20 cellular contexts compared by ENCODE assay signal in the genomic region with DNA sequence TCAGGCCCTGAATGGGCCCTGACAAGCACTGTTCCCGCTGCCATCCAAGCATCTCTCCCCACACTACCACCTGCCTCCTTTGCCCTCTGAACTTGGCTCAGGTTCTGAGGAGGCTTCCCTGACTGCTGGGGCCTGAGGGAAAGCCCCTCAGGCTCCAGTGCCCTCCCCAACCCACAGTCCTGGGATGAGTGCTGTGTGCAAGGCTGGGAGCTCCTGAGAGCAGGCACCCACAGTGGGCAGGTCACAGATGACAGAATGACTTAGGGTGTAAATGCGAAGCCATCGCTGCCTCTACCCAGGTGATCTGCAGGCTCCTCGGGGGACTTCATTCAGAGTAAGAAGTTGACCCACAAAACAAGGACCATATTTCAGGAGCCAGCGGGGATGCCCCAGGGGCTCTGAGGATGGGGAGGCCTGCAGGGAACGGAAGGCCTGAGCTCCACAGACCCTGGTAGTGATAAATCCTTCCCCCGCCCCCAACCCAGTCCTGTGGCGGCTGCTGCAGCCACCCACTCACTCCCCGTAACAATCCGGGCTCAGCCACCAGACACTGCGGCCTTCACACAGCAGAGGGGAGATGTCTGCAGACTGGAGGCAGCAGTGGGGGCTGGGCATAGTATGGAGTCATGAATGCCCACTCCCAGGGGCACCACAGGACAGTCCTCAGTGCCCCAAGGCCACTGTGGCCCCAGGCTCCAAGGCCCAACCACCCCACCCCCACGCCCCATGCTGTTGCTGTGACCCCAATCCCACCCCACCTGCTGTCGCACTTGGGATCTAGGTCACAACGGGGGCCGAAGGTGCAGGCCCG. TPM values are rescaled to one million over a fixed set of nuclear protein-coding genes. Genes with fewer than 3 reads are reported as not detected.
DNase-seq lines count a peak whose midpoint lies in the region; ATAC-seq and TF ChIP-seq lines count a peak whose summit lies in the region.
"Had no signal": no experiment of that assay in that cellular context is flagged by ENCODE, and none has a peak within 500 bp of the region (broad histone marks: within the 10 kb centered on the region; RNA-seq: fewer than 3 reads in every experiment).

No MANE protein-coding gene starts in this region.

- no peak overlapping the region for H3T11ph ChIP-seq in H9 (ENCODE audit: low read length)

- no peak overlapping the region for H3K23ac ChIP-seq in H9 (ENCODE audit: insufficient read length, low read depth, low read length)

- H2BK12ac ChIP-seq in H9 (ENCODE audit: insufficient read length, low read depth, low read length), result no peak overlapping the region

- H3K79me2 ChIP-seq in H9 (ENCODE audit: insufficient read depth, low read length), result no peaks in the 10 kb centered on the region; the same call in 1 of the 2 replicates

- H3K36me3 ChIP-seq in mesodermal cell (ENCODE audit: control insufficient read depth, insufficient read depth, low read length), result peaks cover 14% of the 10 kb centered on the region
- no peaks in the 10 kb centered on the region for H3K36me3 ChIP-seq in gastrocnemius medialis
- H3K36me3 ChIP-seq: left ventricle myocardium inferior, right lobe of liver, thoracic aorta had no signal

- no peak overlapping the region for H4K5ac ChIP-seq in H9 (ENCODE audit: insufficient read length, low read depth, low read length)

- TF ChIP-seq CTCF in H9 (conservative IDR thresholded peaks at IDR 0.05), result no peak
- no peak for TF ChIP-seq CTCF in gastrocnemius medialis (IDR thresholded peaks at IDR 0.05 in 4 of 5, conservative IDR thresholded peaks at IDR 0.05 in 1 of 5)
- no peak for TF ChIP-seq CTCF in HFFc6 (IDR thresholded peaks at IDR 0.05)

- no peak overlapping the region for H2AFZ ChIP-seq in H9 (ENCODE audit: low read length)

- H3K4me1 Mint-ChIP-seq in H9 (peaks cover 45 to 54% of the 10 kb centered on the region in 2 experiments), HFFc6 (ENCODE audit: low read depth) (peaks cover 22% of the 10 kb centered on the region)

- ATAC-seq in gastrocnemius medialis, result no peak
- ATAC-seq in HG02884 (IDR thresholded peaks at IDR 0.05; ENCODE audit: unreplicated experiment), result no peak

- no peaks in the 10 kb centered on the region for H3K27me3 ChIP-seq in H9 (ENCODE audit: insufficient read depth, low read length)
- no peaks in the 10 kb centered on the region for H3K27me3 ChIP-seq in gastrocnemius medialis
- H3K27me3 ChIP-seq: right lobe of liver had no signal

- no peak for TF ChIP-seq POLR2A in gastrocnemius medialis (IDR thresholded peaks at IDR 0.05)

- no peaks in the 10 kb centered on the region for H3K27me3 Mint-ChIP-seq in H9 (ENCODE audit: low read depth)
- H3K27me3 Mint-ChIP-seq in HFFc6 (ENCODE audit: insufficient read depth), result no peaks in the 10 kb centered on the region; the same call in 1 of the 2 replicates
- H3K27me3 Mint-ChIP-seq: natural killer cell treated with Interleukin-12 subunit alpha and Interleukin-12 subunit beta and Interleukin-15 and Interleukin-18, amount 100 ng/mL, for 72 hours had no signal

- H3K9me3 Mint-ChIP-seq in H9 (no peaks in the 10 kb centered on the region), HFFc6 (no peaks in the 10 kb centered on the region)
- H3K9me3 Mint-ChIP-seq: natural killer cell treated with Interleukin-12 subunit alpha and Interleukin-12 subunit beta and Interleukin-15 and Interleukin-18, amount 100 ng/mL, for 72 hours had no signal

- no peaks in the 10 kb centered on the region; a peak in 1 of 7 replicates for H3K36me3 Mint-ChIP-seq in H9 (ENCODE audit: insufficient read depth in 1 of 3, low read depth in 3 of 3)
- H3K36me3 Mint-ChIP-seq in HFFc6 (ENCODE audit: low read depth), result no peaks in the 10 kb centered on the region
- H3K36me3 Mint-ChIP-seq: natural killer cell treated with Interleukin-12 subunit alpha and Interleukin-12 subunit beta and Interleukin-15 and Interleukin-18, amount 100 ng/mL, for 72 hours had no signal

- H3K4me3 ChIP-seq in mesodermal cell (ENCODE audit: extremely low read depth, insufficient read depth, low read length, poor library complexity, severe bottlenecking), result no peak overlapping the region
- no peak overlapping the region for H3K4me3 ChIP-seq in gastrocnemius medialis
- H3K4me3 ChIP-seq: left ventricle myocardium inferior, right lobe of liver, thoracic aorta had no signal

- H3K27ac Mint-ChIP-seq in H9, result peak overlapping the region; percentile 30 to 53 (median 52); a peak in 1 of 7 replicates
- no peak overlapping the region for H3K27ac Mint-ChIP-seq in HFFc6
- H3K27ac Mint-ChIP-seq: B cell; natural killer cell treated with Interleukin-12 subunit alpha and Interleukin-12 subunit beta and Interleukin-15 and Interleukin-18, amount 100 ng/mL, for 72 hours had no signal

- H3K9me3 ChIP-seq in H9 (ENCODE audit: control insufficient read depth, low read depth, low read length), result no peaks in the 10 kb centered on the region
- no peaks in the 10 kb centered on the region for H3K9me3 ChIP-seq in mesodermal cell (ENCODE audit: control insufficient read depth, low read length)
- no peaks in the 10 kb centered on the region for H3K9me3 ChIP-seq in gastrocnemius medialis
- H3K9me3 ChIP-seq: left ventricle myocardium inferior, right lobe of liver, thoracic aorta had no signal

- H3K79me1 ChIP-seq in H9 (ENCODE audit: insufficient read depth, low read depth, low read length, poor library complexity, severe bottlenecking), result no peaks in the 10 kb centered on the region

- no peak overlapping the region for H2AK5ac ChIP-seq in H9 (ENCODE audit: insufficient read length, low read length)

- no peak overlapping the region for H3K9ac ChIP-seq in H9 (ENCODE audit: extremely low read depth, insufficient read length, low read length)

- in situ Hi-C loops in gastrocnemius medialis (cut with MboI; ENCODE audit: low sequenced_read_pairs in 4 of 4), result loop anchor here in 2 of 4 donors (25.0 kb wide), 2 partner anchors 289 to 314 kb away; a partner anchor contains a TSS

- H4K8ac ChIP-seq in H9 (replicated peaks; ENCODE audit: insufficient read length, low read depth, low read length), result no peak overlapping the region

- no peak overlapping the region for H3K4ac ChIP-seq in H9 (ENCODE audit: low read depth, low read length)

- H4K91ac ChIP-seq in H9 (ENCODE audit: insufficient read length, low read depth, low read length), result no peak overlapping the region

- no peak overlapping the region for H3K4me2 ChIP-seq in H9 (ENCODE audit: insufficient read depth, insufficient read length, low read length)

- H3K27ac ChIP-seq in H9 (ENCODE audit: insufficient read length, low read depth, low read length) (no peak overlapping the region), angular gyrus (ENCODE audit: low read depth, low read length) (peak overlapping the region; percentile 37), mesodermal cell (ENCODE audit: low read depth, low read length, severe bottlenecking) (peak overlapping the region; percentile 36), gastrocnemius medialis (peak overlapping the region; percentile 97 to 100 (median 100))
- H3K27ac ChIP-seq: left ventricle myocardium inferior, right lobe of liver, thoracic aorta had no signal

- H3K56ac ChIP-seq in H9 (ENCODE audit: insufficient read length, low read depth, low read length), result no peak overlapping the region

- no peak overlapping the region for H2BK15ac ChIP-seq in H9 (ENCODE audit: low read depth, low read length)

- H3K18ac ChIP-seq in H9 (ENCODE audit: insufficient read length, low read depth, low read length), result no peak overlapping the region

- H3K4me3 Mint-ChIP-seq in H9 (no peak overlapping the region), HFFc6 (no peak overlapping the region)
- H3K4me3 Mint-ChIP-seq: B cell; natural killer cell treated with Interleukin-12 subunit alpha and Interleukin-12 subunit beta and Interleukin-15 and Interleukin-18, amount 100 ng/mL, for 72 hours had no signal

- no peak overlapping the region for H2BK5ac ChIP-seq in H9 (ENCODE audit: insufficient read length, low read length)

- no peak overlapping the region for H2BK20ac ChIP-seq in H9 (ENCODE audit: low read depth, low read length, poor library complexity, severe bottlenecking)

- no peaks in the 10 kb centered on the region for H4K20me1 ChIP-seq in H9 (ENCODE audit: control insufficient read depth, insufficient read depth, insufficient read length)

- DNase-seq in H9 (no peak), gastrocnemius medialis (peak in 1 of 2 donors; percentile 16), HFFc6 (no peak), NCI-H1105 treated with DMSO at 0.1 percent for 48 hours (lab: John Stamatoyannopoulos, UW) (no peak), midbrain (lab: John Stamatoyannopoulos, UW) (no peak)
- DNase-seq: activated CD4-positive, alpha-beta T cell treated with anti-CD3 and anti-CD28 coated beads, Interleukin-2, amount 50 U/mL, for 48 hours; DMS79; left ventricle myocardium inferior; MV-4-11; NCI-H2107; NCI-H748 treated with DMSO at 0.1 percent for 48 hours; stimulated activated CD4-positive, alpha-beta T cell treated with anti-CD3 and anti-CD28 coated beads, Interleukin-2, amount 100 ng/mL, for 48 hours; SW 1271 had no signal

- H3K23me2 ChIP-seq in H9 (ENCODE audit: insufficient read length, low read depth, low read length, poor library complexity, severe bottlenecking), result no peaks in the 10 kb centered on the region

- H2BK120ac ChIP-seq in H9 (ENCODE audit: low read depth, low read length, poor library complexity, severe bottlenecking), result no peak overlapping the region

- peaks cover 2% of the 10 kb centered on the region for H3K4me1 ChIP-seq in H9 (ENCODE audit: insufficient read depth, low read length)
- peaks cover 60% of the 10 kb centered on the region for H3K4me1 ChIP-seq in mesodermal cell (ENCODE audit: control insufficient read depth, insufficient read depth, low read length, poor library complexity, severe bottlenecking)
- peaks cover 95 to 100% of the 10 kb centered on the region in 2 donors for H3K4me1 ChIP-seq in gastrocnemius medialis

- WGBS in H9 (ENCODE audit: extremely low coverage, insufficient read length, low lambda C conversion rate), result no CpG with 5 or more reads among the region's 16 CpGs
- WGBS in mesodermal cell (ENCODE audit: insufficient coverage in 2 of 2), 2 experiments, result 72 to 89% methylated on average over 9 to 15 of the region's 16 CpGs

- H3K14ac ChIP-seq in H9 (ENCODE audit: insufficient read depth, low read length), result no peak overlapping the region

- intact Hi-C loops in gastrocnemius medialis (cut with DNase I; ENCODE audit: low total_unique reads), result no loop called here

RNA-seq across cellular contexts. Expression of a gene that starts 8.9 kb away (rescaled TPM):
- total RNA-seq in H9 (2021) (30.0 and 32.0 TPM in 2 replicates), gastrocnemius medialis (1,000 to 10,000 TPM; 1,150 to 2,167 (median 1,736) TPM)
- 84.2 TPM for polyA plus RNA-seq in mesodermal cell (2013, experiment 1 of 2)
- 78.8 TPM for polyA plus RNA-seq in mesodermal cell (2013, experiment 2 of 2)
- total RNA-seq in HFFc6 (2021; fragmentation: NEBNext Ultra II Directional; extraction: Animal tissue kit (Norgen Biotek cat#: 25700)), result 10 to 100 TPM; 22.6 to 26.1 (median 23.5) TPM

Comparison
In these comparisons a context has a peak if more than half of its experiments do, and no peak if none do; other contexts are left out.
1. RNA of a gene that starts 8.9 kb away (total RNA-seq): 1,150 to 2,167 TPM in gastrocnemius medialis; 30.0 to 32.0 TPM in H9 and 22.6 to 26.1 TPM in HFFc6; every median in the first group is over 10 times any median in the second.